ENCODE assay signal across 1 cellular context in the genomic region with DNA sequence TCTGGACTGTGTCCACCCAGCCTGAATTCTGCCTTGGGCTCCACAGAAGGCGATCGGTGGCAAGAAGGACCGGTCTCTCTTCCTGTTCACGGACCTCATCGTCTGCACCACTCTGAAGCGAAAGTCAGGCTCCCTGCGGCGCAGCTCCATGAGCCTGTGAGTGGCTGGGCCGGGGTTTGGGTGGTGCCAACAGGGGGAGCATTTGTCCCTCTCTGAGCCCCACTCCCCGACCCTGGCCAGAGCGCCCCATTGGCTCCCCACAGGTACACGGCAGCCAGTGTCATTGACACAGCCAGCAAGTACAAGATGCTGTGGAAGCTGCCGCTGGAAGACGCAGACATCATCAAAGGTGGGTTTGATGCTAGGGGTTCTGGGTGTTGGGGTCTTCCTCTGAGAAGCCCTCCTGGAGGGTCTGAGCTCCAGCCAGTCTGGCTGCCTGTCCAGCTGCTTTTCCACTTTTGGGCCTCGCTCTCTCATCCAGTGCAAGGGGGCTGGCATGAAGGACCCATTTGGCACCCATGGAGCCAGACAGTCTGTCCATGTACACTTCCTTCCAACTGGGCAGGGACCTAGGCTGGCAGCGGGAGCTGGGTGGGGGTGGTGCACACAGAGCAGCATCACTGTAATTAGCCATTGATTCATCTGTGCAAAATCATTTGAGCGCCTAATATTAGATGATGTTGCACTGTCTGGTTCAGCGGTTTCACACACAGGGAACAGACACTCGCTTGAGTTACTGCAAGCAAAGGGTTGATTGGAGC.
TF ChIP-seq lines count a peak whose summit lies in the region.

No MANE protein-coding gene starts in this region.

TF ChIP-seq in GM23338, 12 proteins besides CTCF, POLR2A, EP300 and RAD21 (continued from another document):
- TF ChIP-seq, protein P1, sequence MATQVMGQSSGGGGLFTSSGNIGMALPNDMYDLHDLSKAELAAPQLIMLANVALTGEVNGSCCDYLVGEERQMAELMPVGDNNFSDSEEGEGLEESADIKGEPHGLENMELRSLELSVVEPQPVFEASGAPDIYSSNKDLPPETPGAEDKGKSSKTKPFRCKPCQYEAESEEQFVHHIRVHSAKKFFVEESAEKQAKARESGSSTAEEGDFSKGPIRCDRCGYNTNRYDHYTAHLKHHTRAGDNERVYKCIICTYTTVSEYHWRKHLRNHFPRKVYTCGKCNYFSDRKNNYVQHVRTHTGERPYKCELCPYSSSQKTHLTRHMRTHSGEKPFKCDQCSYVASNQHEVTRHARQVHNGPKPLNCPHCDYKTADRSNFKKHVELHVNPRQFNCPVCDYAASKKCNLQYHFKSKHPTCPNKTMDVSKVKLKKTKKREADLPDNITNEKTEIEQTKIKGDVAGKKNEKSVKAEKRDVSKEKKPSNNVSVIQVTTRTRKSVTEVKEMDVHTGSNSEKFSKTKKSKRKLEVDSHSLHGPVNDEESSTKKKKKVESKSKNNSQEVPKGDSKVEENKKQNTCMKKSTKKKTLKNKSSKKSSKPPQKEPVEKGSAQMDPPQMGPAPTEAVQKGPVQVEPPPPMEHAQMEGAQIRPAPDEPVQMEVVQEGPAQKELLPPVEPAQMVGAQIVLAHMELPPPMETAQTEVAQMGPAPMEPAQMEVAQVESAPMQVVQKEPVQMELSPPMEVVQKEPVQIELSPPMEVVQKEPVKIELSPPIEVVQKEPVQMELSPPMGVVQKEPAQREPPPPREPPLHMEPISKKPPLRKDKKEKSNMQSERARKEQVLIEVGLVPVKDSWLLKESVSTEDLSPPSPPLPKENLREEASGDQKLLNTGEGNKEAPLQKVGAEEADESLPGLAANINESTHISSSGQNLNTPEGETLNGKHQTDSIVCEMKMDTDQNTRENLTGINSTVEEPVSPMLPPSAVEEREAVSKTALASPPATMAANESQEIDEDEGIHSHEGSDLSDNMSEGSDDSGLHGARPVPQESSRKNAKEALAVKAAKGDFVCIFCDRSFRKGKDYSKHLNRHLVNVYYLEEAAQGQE (IDR thresholded peaks at IDR 0.05; ENCODE audit: unreplicated experiment), result no peak
- TF ChIP-seq ZNF331 (CRISPR knock-in tag; IDR thresholded peaks at IDR 0.05; ENCODE audit: low read depth) (no peak), POLR2AphosphoS5 (IDR thresholded peaks at IDR 0.05; ENCODE audit: low read depth) (no peak), NANOG (IDR thresholded peaks at IDR 0.05; ENCODE audit: borderline replicate concordance) (no peak), ZNF114 (CRISPR knock-in tag; IDR thresholded peaks at IDR 0.05) (no peak)
